22 cellular contexts compared by ENCODE assay signal in the genomic region with DNA sequence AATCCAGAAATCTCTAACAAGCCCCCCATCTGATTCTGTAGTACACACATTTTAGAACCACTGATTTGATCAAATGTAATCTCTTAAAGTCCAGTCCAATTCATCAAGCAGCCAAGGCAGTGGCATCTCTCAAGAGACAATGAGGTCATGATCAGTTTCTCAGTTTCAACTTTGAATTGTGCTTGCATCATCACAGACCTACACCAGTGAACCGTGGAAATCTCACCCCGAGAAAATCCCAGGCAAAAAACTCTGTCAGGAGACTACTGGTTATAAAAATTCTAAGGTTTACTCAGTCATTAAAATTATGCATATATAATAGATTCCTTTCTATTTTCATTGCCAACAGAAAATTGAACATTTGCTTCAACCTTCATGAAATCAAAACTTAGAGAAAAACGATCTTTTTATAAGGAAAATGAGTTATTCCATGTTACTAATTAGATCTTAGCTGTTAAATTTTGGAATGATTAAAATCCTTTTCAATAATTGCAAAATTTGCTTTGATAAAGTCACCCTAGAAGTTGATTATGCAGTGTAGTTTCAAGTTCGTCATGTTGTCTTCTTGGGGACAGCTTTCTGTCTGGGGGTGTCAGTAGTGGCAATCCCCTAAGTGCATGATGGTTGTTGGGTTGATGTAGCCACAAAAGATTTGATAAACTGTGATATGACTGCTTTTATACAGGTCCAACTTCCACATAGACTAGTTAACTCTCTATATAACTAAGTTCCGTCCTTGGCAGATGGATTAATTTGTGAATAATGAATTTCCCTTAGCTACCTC.
DNase-seq lines count a peak whose midpoint lies in the region; ATAC-seq, FAIRE-seq and TF ChIP-seq lines count a peak whose summit lies in the region.
"Had no signal": no experiment of that assay in that cellular context is flagged by ENCODE, and none has a peak within 500 bp of the region (broad histone marks: within the 10 kb centered on the region; RNA-seq: fewer than 3 reads in every experiment).

No MANE protein-coding gene starts in this region.

- no peaks in the 10 kb centered on the region for H3K27me3 Mint-ChIP-seq in activated naive CD4-positive, alpha-beta T cell treated with anti-CD3 and anti-CD28 coated beads for 36 hours (ENCODE audit: low read depth)
- H3K27me3 Mint-ChIP-seq: CD4-positive, alpha-beta T cell; naive thymus-derived CD4-positive, alpha-beta T cell had no signal

- no peaks in the 10 kb centered on the region for H3K4me1 ChIP-seq in K562 (replicated peaks in 1 of 2; ENCODE audit: control insufficient read depth in 2 of 2, insufficient read depth in 2 of 2, low read length in 2 of 2)

- 5% methylated on average over 5 of the region's 5 CpGs for WGBS in K562 (ENCODE audit: insufficient coverage, low coverage, missing lambda C conversion rate)

- H3K4me2 ChIP-seq in K562 (ENCODE audit: insufficient read depth, low read length): no peak overlapping the region

- no peak for TF ChIP-seq CTCF in K562 (IDR thresholded peaks at IDR 0.05 in 2 of 3, conservative IDR thresholded peaks at IDR 0.05 in 1 of 3; ENCODE audit: insufficient read depth in 2 of 3, low read depth in 1 of 3, low read length in 3 of 3)

- DNase-seq in NCI-H82 (lab: John Stamatoyannopoulos, UW) (peak; percentile 15), NCI-H82 treated with DMSO at 0.1 percent for 48 hours (lab: John Stamatoyannopoulos, UW; ENCODE audit: unreplicated experiment) (no peak), K562 (ENCODE audit: extremely low read depth in 1 of 4, low spot score in 3 of 4) (no peak), activated gamma-delta T cell (lab: John Stamatoyannopoulos, UW) (no peak)
- DNase-seq in activated naive CD4-positive, alpha-beta T cell treated with anti-CD3 and anti-CD28 coated beads for 36 hours: no peak
- no peak for DNase-seq in activated naive CD4-positive, alpha-beta T cell treated with anti-CD3 and anti-CD28 coated beads, Interleukin-2, amount 50 U/mL, for 72 hours (ENCODE audit: low spot score in 2 of 2)
- DNase-seq in activated CD4-positive, CD25-positive, alpha-beta regulatory T cell treated with anti-CD3 and anti-CD28 coated beads, Interleukin-2, amount 50 U/mL, for 72 hours: no peak
- DNase-seq: 8988T; activated effector memory CD4-positive, alpha-beta T cell treated with anti-CD3 and anti-CD28 coated beads, Interleukin-2, amount 50 U/mL, for 16 hours; CD4-positive, alpha-beta T cell; cortex of kidney; EL; IMR-90; left ventricle myocardium superior; naive thymus-derived CD4-positive, alpha-beta T cell; NCI-H1105 treated with DMSO at 0.1 percent for 48 hours; OCI-M1; trophoblast cell had no signal

- H3K9me3 Mint-ChIP-seq in activated naive CD4-positive, alpha-beta T cell treated with anti-CD3 and anti-CD28 coated beads for 36 hours: no peaks in the 10 kb centered on the region
- no peaks in the 10 kb centered on the region for H3K9me3 Mint-ChIP-seq in activated naive CD4-positive, alpha-beta T cell treated with anti-CD3 and anti-CD28 coated beads, Interleukin-2, amount 50 U/mL, for 72 hours
- H3K9me3 Mint-ChIP-seq: CD4-positive, alpha-beta T cell had no signal

- H4K20me1 ChIP-seq in K562 (replicated peaks; ENCODE audit: control insufficient read depth, insufficient read depth, low read length): no peaks in the 10 kb centered on the region

- H3K36me3 Mint-ChIP-seq in activated naive CD4-positive, alpha-beta T cell treated with anti-CD3 and anti-CD28 coated beads for 36 hours (ENCODE audit: low read depth): peaks cover 10% of the 10 kb centered on the region
- H3K36me3 Mint-ChIP-seq in activated naive CD4-positive, alpha-beta T cell treated with anti-CD3 and anti-CD28 coated beads, Interleukin-2, amount 50 U/mL, for 72 hours: peaks cover 8 to 13% of the 10 kb centered on the region in 2 donors

- CTCF ChIA-PET in K562 (lab: Yijun Ruan, JAX; ENCODE audit: low intra/inter-chr PET ratio): no interaction called here
- CTCF ChIA-PET in activated naive CD4-positive, alpha-beta T cell treated with anti-CD3 and anti-CD28 coated beads for 36 hours (lab: Charles Lee): interaction anchor here (0.7 kb wide), 1 partner anchor 510 kb away, joined by 3 read pairs; no protein-coding TSS in a partner anchor

- H3K79me2 ChIP-seq in K562 (ENCODE audit: control insufficient read depth, insufficient read depth, low read length): no peaks in the 10 kb centered on the region

- H3K9ac ChIP-seq in K562 (ENCODE audit: insufficient read depth in 1 of 2, low read depth in 2 of 2, low read length in 2 of 2): no peak overlapping the region

- no peaks in the 10 kb centered on the region for H3K9me1 ChIP-seq in K562 (ENCODE audit: control insufficient read depth, insufficient read depth, low read length)

- H3K36me3 ChIP-seq in K562 (ENCODE audit: control insufficient read depth, insufficient read depth, low read length): no peaks in the 10 kb centered on the region
- H3K36me3 ChIP-seq: esophagus muscularis mucosa had no signal

- ATAC-seq in HG02885 (IDR thresholded peaks at IDR 0.05; ENCODE audit: poor library complexity, unreplicated experiment) (peak; percentile 62), K562 (no peak)
- no peak for ATAC-seq in activated naive CD4-positive, alpha-beta T cell treated with anti-CD3 and anti-CD28 coated beads, Interleukin-2, amount 50 U/mL, for 72 hours
- ATAC-seq: left ventricle myocardium superior; naive thymus-derived CD4-positive, alpha-beta T cell had no signal

- TF ChIP-seq EP300 in K562 (IDR thresholded peaks at IDR 0.05; ENCODE audit: low read length): no peak

- H3K9me3 ChIP-seq in K562 (replicated peaks; ENCODE audit: control insufficient read depth, insufficient read depth, low read depth, low read length): no peaks in the 10 kb centered on the region
- H3K9me3 ChIP-seq: esophagus muscularis mucosa had no signal

- no peak overlapping the region for H3K4me3 Mint-ChIP-seq in activated naive CD4-positive, alpha-beta T cell treated with anti-CD3 and anti-CD28 coated beads for 36 hours
- H3K4me3 Mint-ChIP-seq: CD4-positive, alpha-beta T cell; naive thymus-derived CD4-positive, alpha-beta T cell had no signal

- FAIRE-seq in K562 (lab: Jason Lieb, UNC): no peak
- FAIRE-seq: astrocyte had no signal

- POLR2A ChIA-PET in K562 (lab: Yijun Ruan, JAX): no interaction called here

- TF ChIP-seq RAD21 in K562 (CRISPR knock-in tag; conservative IDR thresholded peaks at IDR 0.05 in 1 of 2, IDR thresholded peaks at IDR 0.05 in 1 of 2): no peak

- no peak overlapping the region for H3K4me3 ChIP-seq in K562
- H3K4me3 ChIP-seq: esophagus muscularis mucosa, SK-N-MC had no signal

- no peaks in the 10 kb centered on the region for H3K27me3 ChIP-seq in K562 (ENCODE audit: control insufficient read depth in 2 of 2, insufficient read depth in 2 of 2, low read length in 2 of 2)
- H3K27me3 ChIP-seq: esophagus muscularis mucosa had no signal

- BruUV-seq in K562 (replicated peaks; lab: Mats Ljungman, UMichigan): no TSS peak

- TF ChIP-seq POLR2A in K562 (conservative IDR thresholded peaks at IDR 0.05): no peak

- H3K27ac Mint-ChIP-seq in activated naive CD4-positive, alpha-beta T cell treated with anti-CD3 and anti-CD28 coated beads for 36 hours: no peak overlapping the region
- H3K27ac Mint-ChIP-seq in activated naive CD4-positive, alpha-beta T cell treated with anti-CD3 and anti-CD28 coated beads, Interleukin-2, amount 50 U/mL, for 72 hours: no peak overlapping the region
- H3K27ac Mint-ChIP-seq: CD4-positive, alpha-beta T cell; naive thymus-derived CD4-positive, alpha-beta T cell had no signal

- H3K4me1 Mint-ChIP-seq in activated naive CD4-positive, alpha-beta T cell treated with anti-CD3 and anti-CD28 coated beads for 36 hours (ENCODE audit: low read depth): no peaks in the 10 kb centered on the region

- H2AFZ ChIP-seq in K562 (ENCODE audit: low read depth, low read length): no peak overlapping the region

- H3K27ac ChIP-seq in K562 (ENCODE audit: extremely low read depth, low read depth, low read length): no peak overlapping the region
- H3K27ac ChIP-seq: esophagus muscularis mucosa, SK-N-MC had no signal

- intact Hi-C loops in K562 (cut with micrococcal nuclease): no loop called here
- intact Hi-C loops in activated naive CD4-positive, alpha-beta T cell treated with anti-CD3 and anti-CD28 coated beads for 36 hours (cut with micrococcal nuclease): no loop called here

- in situ Hi-C loops in K562 (cut with MboI): no loop called here

TF ChIP-seq in K562, 482 proteins besides CTCF, POLR2A, EP300 and RAD21 (continues in another document):
- TF ChIP-seq, protein P1, sequence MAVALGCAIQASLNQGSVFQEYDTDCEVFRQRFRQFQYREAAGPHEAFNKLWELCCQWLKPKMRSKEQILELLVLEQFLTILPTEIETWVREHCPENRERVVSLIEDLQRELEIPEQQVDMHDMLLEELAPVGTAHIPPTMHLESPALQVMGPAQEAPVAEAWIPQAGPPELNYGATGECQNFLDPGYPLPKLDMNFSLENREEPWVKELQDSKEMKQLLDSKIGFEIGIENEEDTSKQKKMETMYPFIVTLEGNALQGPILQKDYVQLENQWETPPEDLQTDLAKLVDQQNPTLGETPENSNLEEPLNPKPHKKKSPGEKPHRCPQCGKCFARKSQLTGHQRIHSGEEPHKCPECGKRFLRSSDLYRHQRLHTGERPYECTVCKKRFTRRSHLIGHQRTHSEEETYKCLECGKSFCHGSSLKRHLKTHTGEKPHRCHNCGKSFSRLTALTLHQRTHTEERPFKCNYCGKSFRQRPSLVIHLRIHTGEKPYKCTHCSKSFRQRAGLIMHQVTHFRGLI (CRISPR knock-in tag; IDR thresholded peaks at IDR 0.05): no peak
- no peak for TF ChIP-seq CEBPG (CRISPR knock-in tag; IDR thresholded peaks at IDR 0.05)
- peak in 1 of 2 experiments; percentile 23; a peak in 1 of 4 replicates for TF ChIP-seq CEBPG (tag; conservative IDR thresholded peaks at IDR 0.05 in 1 of 2, IDR thresholded peaks at IDR 0.05 in 1 of 2)
- TF ChIP-seq, protein P2, sequence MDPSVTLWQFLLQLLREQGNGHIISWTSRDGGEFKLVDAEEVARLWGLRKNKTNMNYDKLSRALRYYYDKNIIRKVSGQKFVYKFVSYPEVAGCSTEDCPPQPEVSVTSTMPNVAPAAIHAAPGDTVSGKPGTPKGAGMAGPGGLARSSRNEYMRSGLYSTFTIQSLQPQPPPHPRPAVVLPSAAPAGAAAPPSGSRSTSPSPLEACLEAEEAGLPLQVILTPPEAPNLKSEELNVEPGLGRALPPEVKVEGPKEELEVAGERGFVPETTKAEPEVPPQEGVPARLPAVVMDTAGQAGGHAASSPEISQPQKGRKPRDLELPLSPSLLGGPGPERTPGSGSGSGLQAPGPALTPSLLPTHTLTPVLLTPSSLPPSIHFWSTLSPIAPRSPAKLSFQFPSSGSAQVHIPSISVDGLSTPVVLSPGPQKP (CRISPR knock-in tag; IDR thresholded peaks at IDR 0.05): no peak
- no peak for TF ChIP-seq SIN3B (IDR thresholded peaks at IDR 0.05; ENCODE audit: low read depth)
- no peak for TF ChIP-seq CBFA2T3 (IDR thresholded peaks at IDR 0.05)
- no peak for TF ChIP-seq ZC3H11A (IDR thresholded peaks at IDR 0.05; ENCODE audit: low read depth, low read length)
- no peak for TF ChIP-seq LEF1 (IDR thresholded peaks at IDR 0.05)
- no peak for TF ChIP-seq EZH2 (IDR thresholded peaks at IDR 0.05; ENCODE audit: borderline replicate concordance, low read depth, low read length)
- no peak for TF ChIP-seq ZNF146 (CRISPR knock-in tag; IDR thresholded peaks at IDR 0.05; ENCODE audit: unreplicated experiment)
- no peak for TF ChIP-seq MCM5 (IDR thresholded peaks at IDR 0.05; ENCODE audit: low read depth)
